2 cellular contexts compared by ENCODE assay signal in the genomic region with DNA sequence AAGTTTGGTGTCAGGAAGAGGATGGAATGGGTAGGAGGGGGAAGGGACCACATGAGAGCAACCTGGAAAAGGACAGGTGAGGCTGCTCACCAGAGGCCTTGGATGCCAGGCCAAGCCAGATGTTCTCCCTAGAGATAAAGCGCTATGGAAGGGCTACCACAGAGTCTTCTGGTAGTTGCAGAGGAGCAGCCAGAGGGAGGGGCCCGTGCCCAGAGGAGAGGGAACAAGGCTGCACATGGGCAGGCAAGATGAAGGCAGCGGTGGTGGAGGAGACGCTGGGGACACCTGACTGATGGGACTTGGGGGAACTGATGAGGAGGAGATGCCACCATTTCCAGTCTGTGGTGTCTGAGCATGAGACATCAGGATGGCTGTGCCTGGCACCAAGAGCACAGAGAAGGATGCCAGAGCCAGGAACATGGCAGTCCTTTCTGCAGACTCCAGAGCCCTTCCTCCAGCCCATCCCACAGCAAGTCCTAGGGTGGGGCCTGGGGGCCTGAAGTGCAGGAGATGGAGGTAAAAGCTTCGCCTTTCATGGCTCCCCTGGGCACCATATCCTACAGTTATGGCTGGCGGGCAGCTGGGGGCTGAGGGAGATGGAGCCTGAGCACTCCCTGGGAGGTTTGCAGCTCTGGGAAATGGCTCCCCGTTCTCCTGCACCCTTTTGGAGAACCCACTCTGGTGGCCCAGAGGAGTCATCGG.
TF ChIP-seq lines count a peak whose summit lies in the region.

No MANE protein-coding gene starts in this region.

TF ChIP-seq in SK-N-SH, 30 proteins besides CTCF, POLR2A, EP300 and RAD21 (continued from another document):
- TF ChIP-seq, protein P1, sequence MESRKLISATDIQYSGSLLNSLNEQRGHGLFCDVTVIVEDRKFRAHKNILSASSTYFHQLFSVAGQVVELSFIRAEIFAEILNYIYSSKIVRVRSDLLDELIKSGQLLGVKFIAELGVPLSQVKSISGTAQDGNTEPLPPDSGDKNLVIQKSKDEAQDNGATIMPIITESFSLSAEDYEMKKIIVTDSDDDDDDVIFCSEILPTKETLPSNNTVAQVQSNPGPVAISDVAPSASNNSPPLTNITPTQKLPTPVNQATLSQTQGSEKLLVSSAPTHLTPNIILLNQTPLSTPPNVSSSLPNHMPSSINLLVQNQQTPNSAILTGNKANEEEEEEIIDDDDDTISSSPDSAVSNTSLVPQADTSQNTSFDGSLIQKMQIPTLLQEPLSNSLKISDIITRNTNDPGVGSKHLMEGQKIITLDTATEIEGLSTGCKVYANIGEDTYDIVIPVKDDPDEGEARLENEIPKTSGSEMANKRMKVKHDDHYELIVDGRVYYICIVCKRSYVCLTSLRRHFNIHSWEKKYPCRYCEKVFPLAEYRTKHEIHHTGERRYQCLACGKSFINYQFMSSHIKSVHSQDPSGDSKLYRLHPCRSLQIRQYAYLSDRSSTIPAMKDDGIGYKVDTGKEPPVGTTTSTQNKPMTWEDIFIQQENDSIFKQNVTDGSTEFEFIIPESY (IDR thresholded peaks at IDR 0.05; ENCODE audit: borderline replicate concordance, low read depth), result no peak
- TF ChIP-seq, protein P2, sequence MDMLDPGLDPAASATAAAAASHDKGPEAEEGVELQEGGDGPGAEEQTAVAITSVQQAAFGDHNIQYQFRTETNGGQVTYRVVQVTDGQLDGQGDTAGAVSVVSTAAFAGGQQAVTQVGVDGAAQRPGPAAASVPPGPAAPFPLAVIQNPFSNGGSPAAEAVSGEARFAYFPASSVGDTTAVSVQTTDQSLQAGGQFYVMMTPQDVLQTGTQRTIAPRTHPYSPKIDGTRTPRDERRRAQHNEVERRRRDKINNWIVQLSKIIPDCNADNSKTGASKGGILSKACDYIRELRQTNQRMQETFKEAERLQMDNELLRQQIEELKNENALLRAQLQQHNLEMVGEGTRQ (IDR thresholded peaks at IDR 0.05; ENCODE audit: borderline replicate concordance, low read depth, low read length), result no peak
- no peak for TF ChIP-seq MXI1 (IDR thresholded peaks at IDR 0.05; ENCODE audit: low read depth, low read length)
- TF ChIP-seq, protein P3, sequence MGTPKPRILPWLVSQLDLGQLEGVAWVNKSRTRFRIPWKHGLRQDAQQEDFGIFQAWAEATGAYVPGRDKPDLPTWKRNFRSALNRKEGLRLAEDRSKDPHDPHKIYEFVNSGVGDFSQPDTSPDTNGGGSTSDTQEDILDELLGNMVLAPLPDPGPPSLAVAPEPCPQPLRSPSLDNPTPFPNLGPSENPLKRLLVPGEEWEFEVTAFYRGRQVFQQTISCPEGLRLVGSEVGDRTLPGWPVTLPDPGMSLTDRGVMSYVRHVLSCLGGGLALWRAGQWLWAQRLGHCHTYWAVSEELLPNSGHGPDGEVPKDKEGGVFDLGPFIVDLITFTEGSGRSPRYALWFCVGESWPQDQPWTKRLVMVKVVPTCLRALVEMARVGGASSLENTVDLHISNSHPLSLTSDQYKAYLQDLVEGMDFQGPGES (IDR thresholded peaks at IDR 0.05; ENCODE audit: low read depth, low read length), result no peak
- TF ChIP-seq ELF1 (IDR thresholded peaks at IDR 0.05), result no peak
- no peak for TF ChIP-seq NRF1 (IDR thresholded peaks at IDR 0.05; ENCODE audit: low read depth, low read length)
- TF ChIP-seq, protein P4, sequence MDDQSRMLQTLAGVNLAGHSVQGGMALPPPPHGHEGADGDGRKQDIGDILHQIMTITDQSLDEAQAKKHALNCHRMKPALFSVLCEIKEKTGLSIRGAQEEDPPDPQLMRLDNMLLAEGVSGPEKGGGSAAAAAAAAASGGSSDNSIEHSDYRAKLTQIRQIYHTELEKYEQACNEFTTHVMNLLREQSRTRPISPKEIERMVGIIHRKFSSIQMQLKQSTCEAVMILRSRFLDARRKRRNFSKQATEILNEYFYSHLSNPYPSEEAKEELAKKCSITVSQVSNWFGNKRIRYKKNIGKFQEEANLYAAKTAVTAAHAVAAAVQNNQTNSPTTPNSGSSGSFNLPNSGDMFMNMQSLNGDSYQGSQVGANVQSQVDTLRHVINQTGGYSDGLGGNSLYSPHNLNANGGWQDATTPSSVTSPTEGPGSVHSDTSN (IDR thresholded peaks at IDR 0.05), result no peak
- TF ChIP-seq EZH2phosphoT487 (IDR thresholded peaks at IDR 0.05; ENCODE audit: borderline replicate concordance, low read depth), result no peak
- TF ChIP-seq GATA2 (CRISPR knock-in tag; IDR thresholded peaks at IDR 0.05), result no peak
- TF ChIP-seq YY1 (IDR thresholded peaks at IDR 0.05; ENCODE audit: low read depth), result no peak
- no peak for TF ChIP-seq TEAD4 (IDR thresholded peaks at IDR 0.05; ENCODE audit: borderline replicate concordance, insufficient read depth)
- no peak for TF ChIP-seq JUND (IDR thresholded peaks at IDR 0.05)
- TF ChIP-seq SMC3 (IDR thresholded peaks at IDR 0.05; ENCODE audit: low read depth, low read length), result no peak
- TF ChIP-seq NFIC (IDR thresholded peaks at IDR 0.05; ENCODE audit: borderline replicate concordance), result no peak
- TF ChIP-seq GABPA (IDR thresholded peaks at IDR 0.05; ENCODE audit: low read depth), result no peak
- TF ChIP-seq FOXM1 (IDR thresholded peaks at IDR 0.05; ENCODE audit: low read depth), result no peak
- TF ChIP-seq, protein P5, sequence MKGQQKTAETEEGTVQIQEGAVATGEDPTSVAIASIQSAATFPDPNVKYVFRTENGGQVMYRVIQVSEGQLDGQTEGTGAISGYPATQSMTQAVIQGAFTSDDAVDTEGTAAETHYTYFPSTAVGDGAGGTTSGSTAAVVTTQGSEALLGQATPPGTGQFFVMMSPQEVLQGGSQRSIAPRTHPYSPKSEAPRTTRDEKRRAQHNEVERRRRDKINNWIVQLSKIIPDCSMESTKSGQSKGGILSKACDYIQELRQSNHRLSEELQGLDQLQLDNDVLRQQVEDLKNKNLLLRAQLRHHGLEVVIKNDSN (IDR thresholded peaks at IDR 0.05; ENCODE audit: borderline replicate concordance, low read depth), result no peak
- TF ChIP-seq MEF2A (IDR thresholded peaks at IDR 0.05; ENCODE audit: borderline replicate concordance, low read depth), result no peak
- TF ChIP-seq RXRA (IDR thresholded peaks at IDR 0.05; ENCODE audit: borderline replicate concordance, low read depth), result no peak

TF ChIP-seq in SK-N-SH treated with all-trans-retinoic acid at 6 μM for 48 hours, 23 proteins besides CTCF, POLR2A, EP300 and RAD21 (continued from another document):
- TF ChIP-seq RARB (CRISPR knock-in tag; IDR thresholded peaks at IDR 0.05), result no peak
